Comparison of ENCODE assay signal across 1 cellular context in the genomic region with DNA sequence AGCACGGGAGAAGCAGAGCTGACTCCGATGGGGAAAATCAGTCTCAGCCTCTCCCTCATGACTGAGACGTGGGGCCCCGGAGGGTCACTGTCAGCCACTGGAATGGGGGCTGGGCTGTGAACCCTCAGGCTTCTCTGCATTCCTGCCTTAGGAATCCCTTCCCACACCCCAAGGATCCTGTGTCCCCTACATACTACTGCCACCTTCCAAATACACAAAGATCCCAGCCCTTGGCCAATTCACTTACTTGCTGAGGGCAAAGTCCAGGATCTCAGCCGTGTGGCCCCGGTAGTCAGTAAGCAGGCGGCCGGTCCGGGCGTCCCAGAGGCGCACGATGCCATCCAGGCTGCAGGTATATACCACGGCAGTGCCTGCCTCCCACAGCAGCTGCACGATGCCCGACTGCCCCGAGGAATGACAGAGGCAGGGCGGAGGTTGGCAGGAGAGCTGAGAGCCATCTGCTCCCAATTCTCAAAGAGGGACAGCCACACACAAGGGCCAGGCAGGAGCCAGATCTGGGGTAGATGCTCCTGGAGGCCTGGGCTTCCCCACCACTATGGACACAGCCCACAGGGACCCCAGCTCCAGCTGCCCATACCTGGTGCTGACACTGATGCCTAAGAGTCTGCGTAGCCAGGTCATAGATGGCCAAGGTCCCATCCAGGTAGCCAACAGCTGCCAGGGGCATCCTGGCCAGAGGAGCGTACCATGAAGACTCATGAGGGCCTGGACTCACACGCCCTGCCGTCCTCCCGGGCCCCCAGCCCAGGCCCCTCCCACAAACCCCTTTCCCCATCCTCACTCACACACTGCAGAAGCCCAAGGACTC.
TF ChIP-seq lines count a peak whose summit lies in the region.

No MANE protein-coding gene starts in this region.

TF ChIP-seq in K562, 482 proteins besides CTCF, POLR2A, EP300 and RAD21:
- TF ChIP-seq RBFOX2 (IDR thresholded peaks at IDR 0.05; ENCODE audit: low read depth, low read length) (peak; percentile 32; the same call in 1 of the 2 replicates), GABPB1 (CRISPR knock-in tag; IDR thresholded peaks at IDR 0.05) (no peak)
